In the genomic region with DNA sequence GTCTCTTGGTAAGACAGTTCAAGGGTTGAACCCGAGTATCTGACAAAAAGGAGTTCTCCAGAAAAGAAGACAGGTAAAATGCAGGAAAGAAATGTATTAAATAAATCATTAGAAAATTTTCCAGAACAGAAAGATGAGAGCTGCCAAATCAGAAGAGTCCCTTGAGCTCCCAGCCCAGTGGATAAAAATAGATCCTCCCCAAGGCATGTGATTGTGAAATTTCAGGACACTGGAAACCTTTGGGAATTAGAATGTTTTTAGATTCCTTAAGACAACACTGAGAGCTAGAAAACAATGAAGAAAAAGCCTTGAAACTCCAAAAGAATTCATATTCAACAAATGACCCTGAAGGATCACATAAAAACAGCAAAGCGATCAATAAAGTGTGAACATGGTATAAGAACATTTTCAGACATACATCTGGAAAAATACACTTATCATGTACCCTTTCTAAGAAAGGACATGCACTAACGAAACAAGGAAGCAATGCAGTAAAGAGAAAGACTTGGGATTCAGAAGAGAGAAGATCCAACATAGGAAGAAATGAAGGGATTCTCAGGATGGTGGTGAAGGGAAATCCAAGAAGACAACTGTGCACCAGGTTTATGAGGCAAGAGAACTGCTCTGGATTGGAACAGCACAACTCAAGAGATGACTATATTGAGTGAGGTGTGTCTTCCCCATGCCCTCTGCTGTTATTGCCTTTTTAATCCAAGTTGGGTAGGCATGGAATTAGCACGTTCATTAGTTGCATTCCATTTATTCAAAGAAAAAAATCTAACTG, we compare ENCODE assay signal across 19 cellular contexts.
A peak's percentile ranks its signal among the peaks of the same experiment; 100 is the strongest.
DNase-seq lines count a peak whose midpoint lies in the region; ATAC-seq and TF ChIP-seq lines count a peak whose summit lies in the region.
"Had no signal": no experiment of that assay in that cellular context is flagged by ENCODE, and none has a peak within 500 bp of the region (broad histone marks: within the 10 kb centered on the region; RNA-seq: fewer than 3 reads in every experiment).

No MANE protein-coding gene starts in this region.

- no peaks in the 10 kb centered on the region for H3K27me3 Mint-ChIP-seq in MCF 10A (ENCODE audit: insufficient read depth, unreplicated experiment)
- no peaks in the 10 kb centered on the region for H3K27me3 Mint-ChIP-seq in T-helper 17 cell
- H3K27me3 Mint-ChIP-seq: activated naive CD4-positive, alpha-beta T cell treated with anti-CD3 and anti-CD28 coated beads, Interleukin-2, amount 50 U/mL, for 24 hours; CD4-positive, CD25-positive, alpha-beta regulatory T cell; T-cell had no signal

- no peak for TF ChIP-seq CTCF in MCF 10A (IDR thresholded peaks at IDR 0.05; ENCODE audit: unreplicated experiment)
- no peak for TF ChIP-seq CTCF in breast epithelium (IDR thresholded peaks at IDR 0.05)
- no peak for TF ChIP-seq CTCF in fibroblast of pulmonary artery (IDR thresholded peaks at IDR 0.05; ENCODE audit: low read length, missing control alignments)
- TF ChIP-seq CTCF in osteoblast (IDR thresholded peaks at IDR 0.05; ENCODE audit: extremely low read depth, low read depth, low read length) = no peak
- TF ChIP-seq CTCF in lower leg skin (IDR thresholded peaks at IDR 0.05) = no peak

- H3K27me3 ChIP-seq in breast epithelium (no peaks in the 10 kb centered on the region), osteoblast (ENCODE audit: insufficient read depth, low read length) (no peaks in the 10 kb centered on the region)

- peaks cover 2% of the 10 kb centered on the region for H3K79me2 ChIP-seq in osteoblast (ENCODE audit: insufficient read depth, low read length)

- no peak overlapping the region for H3K27ac Mint-ChIP-seq in MCF 10A (ENCODE audit: low read depth, unreplicated experiment)
- no peak overlapping the region for H3K27ac Mint-ChIP-seq in T-helper 17 cell
- H3K27ac Mint-ChIP-seq: activated naive CD4-positive, alpha-beta T cell treated with anti-CD3 and anti-CD28 coated beads, Interleukin-2, amount 50 U/mL, for 24 hours; T-cell; WTC11 had no signal

- ATAC-seq in T-helper 17 cell = no peak
- no peak for ATAC-seq in HG03175 (IDR thresholded peaks at IDR 0.05; ENCODE audit: unreplicated experiment)
- ATAC-seq: T-cell, WTC11 had no signal

- H3K4me3 Mint-ChIP-seq in MCF 10A (ENCODE audit: unreplicated experiment) (no peak overlapping the region), T-helper 17 cell (no peak overlapping the region)
- H3K4me3 Mint-ChIP-seq: activated naive CD4-positive, alpha-beta T cell treated with anti-CD3 and anti-CD28 coated beads, Interleukin-2, amount 50 U/mL, for 24 hours; CD4-positive, CD25-positive, alpha-beta regulatory T cell; T-cell; WTC11 had no signal

- peaks cover 19% of the 10 kb centered on the region for H3K36me3 Mint-ChIP-seq in MCF 10A (ENCODE audit: insufficient read depth, unreplicated experiment)
- H3K36me3 Mint-ChIP-seq in T-helper 17 cell (ENCODE audit: low read depth) = peaks cover 22% of the 10 kb centered on the region
- H3K36me3 Mint-ChIP-seq: WTC11 had no signal

- no TSS peak for BruUV-seq in MCF 10A (replicated peaks; lab: Mats Ljungman, UMichigan)

- DNase-seq in MCF 10A (ENCODE audit: unreplicated experiment) (peak; percentile 37), breast epithelium (ENCODE audit: low spot score in 2 of 2) (no peak), fibroblast of pulmonary artery (ENCODE audit: low read depth) (peak; percentile 63), osteoblast (ENCODE audit: insufficient read length, low spot score, missing footprints) (no peak), T-helper 17 cell (no peak), lower leg skin (ENCODE audit: low spot score in 2 of 2) (no peak)
- no peak for DNase-seq in effector CD8-positive, alpha-beta T cell (lab: John Stamatoyannopoulos, UW)
- DNase-seq: activated CD8-positive, alpha-beta memory T cell treated with anti-CD3 and anti-CD28 coated beads, Interleukin-2, amount 50 U/mL, for 4 hours; CD4-positive, CD25-positive, alpha-beta regulatory T cell; cortex of kidney; NCI-H2081; NCI-H774; occipital lobe; RPMI8226; T-cell had no signal

- H3K36me3 ChIP-seq in breast epithelium (no peaks in the 10 kb centered on the region), osteoblast (ENCODE audit: insufficient read depth, low read length) (peaks cover 45% of the 10 kb centered on the region)

- intact Hi-C loops in MCF 10A (cut with micrococcal nuclease) (no loop called here), breast epithelium (cut with DNase I; ENCODE audit: low total_unique reads) (no loop called here), lower leg skin (cut with DNase I; ENCODE audit: low total_unique reads) (no loop called here)

- POLR2A ChIA-PET in MCF 10A (lab: Yijun Ruan, JAX) = no interaction called here

- H3K4me1 Mint-ChIP-seq in MCF 10A (ENCODE audit: insufficient read depth, unreplicated experiment) (peaks cover 7% of the 10 kb centered on the region), T-helper 17 cell (peaks cover 6% of the 10 kb centered on the region)
- H3K4me1 Mint-ChIP-seq: activated naive CD4-positive, alpha-beta T cell treated with anti-CD3 and anti-CD28 coated beads, Interleukin-2, amount 50 U/mL, for 24 hours; T-cell had no signal

- WGBS in lower leg skin, 2 donors = 81 to 87% methylated on average over 4 of the region's 4 CpGs

- peak overlapping the region; percentile 19 for H3K4me2 ChIP-seq in osteoblast (ENCODE audit: insufficient read depth, low read length)

- H3K9me3 ChIP-seq in breast epithelium (no peaks in the 10 kb centered on the region), osteoblast (ENCODE audit: low read depth, low read length) (no peaks in the 10 kb centered on the region), T-helper 17 cell (ENCODE audit: control insufficient read depth, low read length, poor library complexity, severe bottlenecking) (no peaks in the 10 kb centered on the region)

- H3K27ac ChIP-seq in breast epithelium (no peak overlapping the region), osteoblast (ENCODE audit: low read depth, low read length) (no peak overlapping the region)
- H3K27ac ChIP-seq: 22Rv1 had no signal

- H3K9me3 Mint-ChIP-seq in MCF 10A (ENCODE audit: unreplicated experiment) = no peaks in the 10 kb centered on the region
- H3K9me3 Mint-ChIP-seq: activated naive CD4-positive, alpha-beta T cell treated with anti-CD3 and anti-CD28 coated beads, Interleukin-2, amount 50 U/mL, for 24 hours; CD4-positive, CD25-positive, alpha-beta regulatory T cell; T-cell; WTC11 had no signal

- peaks cover 0 to 3% of the 10 kb centered on the region in 2 donors for H3K4me1 ChIP-seq in breast epithelium
- peaks cover 9% of the 10 kb centered on the region for H3K4me1 ChIP-seq in osteoblast (ENCODE audit: insufficient read depth, low read length)

- no peak overlapping the region for H2AFZ ChIP-seq in osteoblast (ENCODE audit: low read length)

- H3K4me3 ChIP-seq in breast epithelium (no peak overlapping the region), fibroblast of pulmonary artery (replicated peaks; ENCODE audit: low read depth, low read length) (no peak overlapping the region), osteoblast (ENCODE audit: insufficient read depth, low read length) (no peak overlapping the region), lower leg skin (ENCODE audit: low read depth, poor library complexity, severe bottlenecking) (no peak overlapping the region)

- CTCF ChIA-PET in MCF 10A (lab: Yijun Ruan, JAX) = interaction anchor here (0.8 to 1.5 kb wide), 3 partner anchors 20 to 481 kb away, joined by 3 to 4 read pairs (median 3); no protein-coding TSS in a partner anchor

- TF ChIP-seq POLR2A in breast epithelium (IDR thresholded peaks at IDR 0.05) = no peak
- no peak for TF ChIP-seq POLR2A in lower leg skin (IDR thresholded peaks at IDR 0.05)

- peaks cover 3% of the 10 kb centered on the region for H4K20me1 ChIP-seq in osteoblast (ENCODE audit: insufficient read depth, low read length)

Comparison
In these comparisons a context has a peak if more than half of its experiments do, and no peak if none do; other contexts are left out.
1. DNase-seq: peak in MCF 10A (single experiment) and fibroblast of pulmonary artery (single experiment); none in breast epithelium (0 of 2), osteoblast (single experiment), T-helper 17 cell (0 of 3), effector CD8-positive, alpha-beta T cell (single experiment) and lower leg skin (0 of 2).